20 cellular contexts compared by ENCODE assay signal in the genomic region with DNA sequence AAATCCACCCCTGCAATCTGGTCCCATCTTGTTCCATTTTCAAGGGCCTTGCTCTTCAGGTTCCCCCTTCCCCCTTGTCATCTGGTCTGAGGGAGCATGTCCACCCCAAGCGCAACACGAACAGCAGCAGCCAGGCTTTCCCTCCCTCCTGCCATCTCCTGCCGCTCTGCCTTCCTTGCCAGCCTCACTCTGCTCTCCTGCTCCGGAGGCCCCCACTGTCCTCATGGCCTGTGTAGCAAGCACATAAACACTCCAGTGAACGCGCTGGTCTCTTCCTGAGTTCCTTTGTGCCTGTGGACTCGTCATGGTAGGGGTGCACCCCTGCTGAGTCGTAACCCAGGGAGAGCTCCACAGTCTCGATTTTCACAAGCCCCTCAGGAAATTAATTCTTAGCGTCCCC. TPM values are rescaled to one million over a fixed set of nuclear protein-coding genes. Genes with fewer than 3 reads are reported as not detected.
DNase-seq lines count a peak whose midpoint lies in the region; ATAC-seq and FAIRE-seq lines count a peak whose summit lies in the region.
"Had no signal": no experiment of that assay in that cellular context is flagged by ENCODE, and none has a peak within 500 bp of the region (broad histone marks: within the 10 kb centered on the region; RNA-seq: fewer than 3 reads in every experiment).

No MANE protein-coding gene starts in this region.

- H3K36me3 Mint-ChIP-seq in activated T-helper 17 cell treated with anti-CD3 and anti-CD28 coated beads, Interleukin-2, amount 50 U/mL, for 72 hours (ENCODE audit: low read depth): peaks cover 98% of the 10 kb centered on the region
- peaks cover 0 to 80% (median 6%) of the 10 kb centered on the region in 3 donors for H3K36me3 Mint-ChIP-seq in naive thymus-derived CD8-positive, alpha-beta T cell

- no peak for FAIRE-seq in frontal cortex (lab: Jason Lieb, UNC)
- FAIRE-seq: astrocyte, K562 had no signal

- H3K4me1 Mint-ChIP-seq in activated T-helper 17 cell treated with anti-CD3 and anti-CD28 coated beads, Interleukin-2, amount 50 U/mL, for 72 hours: peaks cover 5% of the 10 kb centered on the region
- H3K4me1 Mint-ChIP-seq in naive thymus-derived CD8-positive, alpha-beta T cell: peaks cover 2 to 5% (median 4%) of the 10 kb centered on the region in 4 donors
- H3K4me1 Mint-ChIP-seq: immature natural killer cell had no signal

- H3K9me3 Mint-ChIP-seq in activated T-helper 17 cell treated with anti-CD3 and anti-CD28 coated beads, Interleukin-2, amount 50 U/mL, for 72 hours: no peaks in the 10 kb centered on the region
- H3K9me3 Mint-ChIP-seq in naive thymus-derived CD8-positive, alpha-beta T cell: no peaks in the 10 kb centered on the region
- H3K9me3 Mint-ChIP-seq: activated T-cell treated with anti-CD3 and anti-CD28 coated beads, Interleukin-2, amount 50 U/mL, for 72 hours; immature natural killer cell had no signal

- H3K27ac Mint-ChIP-seq in activated T-helper 17 cell treated with anti-CD3 and anti-CD28 coated beads, Interleukin-2, amount 50 U/mL, for 72 hours: peak overlapping the region; percentile 48
- H3K27ac Mint-ChIP-seq in naive thymus-derived CD8-positive, alpha-beta T cell: peak overlapping the region in 6 of 10 donors; percentile 4 to 80 (median 42)

- POLR2A ChIA-PET in naive thymus-derived CD8-positive, alpha-beta T cell (lab: Charles Lee): no interaction called here

- H3K27me3 Mint-ChIP-seq in activated T-helper 17 cell treated with anti-CD3 and anti-CD28 coated beads, Interleukin-2, amount 50 U/mL, for 72 hours: no peaks in the 10 kb centered on the region
- no peaks in the 10 kb centered on the region for H3K27me3 Mint-ChIP-seq in naive thymus-derived CD8-positive, alpha-beta T cell

- H3K4me3 Mint-ChIP-seq in activated T-helper 17 cell treated with anti-CD3 and anti-CD28 coated beads, Interleukin-2, amount 50 U/mL, for 72 hours: no peak overlapping the region
- no peak overlapping the region for H3K4me3 Mint-ChIP-seq in naive thymus-derived CD8-positive, alpha-beta T cell
- H3K4me3 Mint-ChIP-seq: activated T-cell treated with anti-CD3 and anti-CD28 coated beads, Interleukin-2, amount 50 U/mL, for 72 hours; immature natural killer cell had no signal

- peak; percentile 33 for DNase-seq in activated effector memory CD4-positive, alpha-beta T cell treated with anti-CD3 and anti-CD28 coated beads, Interleukin-2, amount 50 U/mL, for 16 hours
- no peak for DNase-seq in activated effector memory CD4-positive, alpha-beta T cell treated with Interleukin-2 at 50 U/mL for 16 hours
- DNase-seq in naive thymus-derived CD8-positive, alpha-beta T cell: no peak
- DNase-seq in frontal cortex (ENCODE audit: low spot score in 2 of 2): no peak
- no peak for DNase-seq in SHP77 treated with DMSO at 0.1 percent for 48 hours (lab: John Stamatoyannopoulos, UW)
- DNase-seq in NCI-H748 treated with DMSO at 0.1 percent for 48 hours (lab: John Stamatoyannopoulos, UW): no peak
- DNase-seq: activated naive CD4-positive, alpha-beta T cell treated with anti-CD3 and anti-CD28 coated beads, Interleukin-2, amount 50 U/mL, for 16 hours; activated T-cell treated with anti-CD3 and anti-CD28 coated beads, Interleukin-2, amount 50 U/mL, for 72 hours; DMS79; hypothalamus; immature natural killer cell; left colon; NCI-H1105 treated with DMSO at 0.1 percent for 48 hours; NCI-H2029; NCI-H2227 treated with DMSO at 0.1 percent for 48 hours; NCI-H526 treated with DMSO at 0.1 percent for 48 hours had no signal

- ATAC-seq in activated T-helper 17 cell treated with anti-CD3 and anti-CD28 coated beads, Interleukin-2, amount 50 U/mL, for 72 hours (replicated peaks): no peak
- ATAC-seq in naive thymus-derived CD8-positive, alpha-beta T cell: no peak
- ATAC-seq: activated T-cell treated with anti-CD3 and anti-CD28 coated beads, Interleukin-2, amount 50 U/mL, for 72 hours; gastroesophageal sphincter; K562; left colon had no signal

RNA-seq across cellular contexts. Expression of a gene that starts 29.9 kb away (rescaled TPM):
- 10 to 100 TPM; 39.0 to 52.4 TPM for total RNA-seq in activated T-helper 17 cell treated with anti-CD3 and anti-CD28 coated beads, Interleukin-2, amount 50 U/mL, for 72 hours
- total RNA-seq in naive thymus-derived CD8-positive, alpha-beta T cell: 10 to 100 TPM; 49.6 to 53.7 TPM
- 1 to 10 TPM in 1 of 3 donors, under 1 TPM in 2; 0.72 to 1.2 (median 0.84) TPM for polyA plus RNA-seq in naive thymus-derived CD8-positive, alpha-beta T cell
- 11.0 TPM for total RNA-seq in frontal cortex
